ENCODE assay signal across 8 cellular contexts in genomic region chr13:21175656-21176194, GRCh38. TPM values are rescaled to one million over a fixed set of nuclear protein-coding genes. Genes with fewer than 3 reads are reported as not detected.
DNase-seq lines count a peak whose midpoint lies in the region; ATAC-seq and TF ChIP-seq lines count a peak whose summit lies in the region.

No MANE protein-coding gene starts in this region.

- H2BK5ac ChIP-seq in mesendoderm (ENCODE audit: low read length) = peak overlapping the region; percentile 98

- peaks cover 0 to 14% of the 10 kb centered on the region in 2 donors for H3K36me3 Mint-ChIP-seq in CD4-positive, alpha-beta memory T cell

- CTCF ChIA-PET in CD4-positive, alpha-beta memory T cell (lab: Charles Lee; ENCODE audit: partially characterized antibody) = interaction anchor here (0.9 to 3.1 kb wide), 7 partner anchors 27 to 304 kb away, joined by 3 to 25 read pairs (median 4); partner anchors contain the start of gene ZDHHC20

- TF ChIP-seq CTCF in body of pancreas (IDR thresholded peaks at IDR 0.05) = no peak

- peak overlapping the region; percentile 76 for H3K23ac ChIP-seq in mesendoderm (ENCODE audit: low read length)

- H3K9me3 ChIP-seq in CD4-positive, alpha-beta memory T cell (ENCODE audit: control insufficient read depth in 1 of 2, low read length in 2 of 2) = no peaks in the 10 kb centered on the region
- H3K9me3 ChIP-seq in body of pancreas = no peaks in the 10 kb centered on the region

- TF ChIP-seq POLR2A in body of pancreas (IDR thresholded peaks at IDR 0.05) = no peak

- peak overlapping the region; percentile 89 for H3K27ac ChIP-seq in CD4-positive, alpha-beta memory T cell (ENCODE audit: low read depth, low read length)
- H3K27ac ChIP-seq in body of pancreas (peak overlapping the region in 3 of 4 donors; percentile 87 to 96 (median 95)), mesendoderm (ENCODE audit: low read depth, low read length) (peak overlapping the region; percentile 74)

- H3K56ac ChIP-seq in mesendoderm (ENCODE audit: low read length) = peak overlapping the region; percentile 100

- peaks cover 21% of the 10 kb centered on the region for H3K4me1 ChIP-seq in CD4-positive, alpha-beta memory T cell (ENCODE audit: insufficient read depth, low read length)
- H3K4me1 ChIP-seq in body of pancreas = peaks cover 14% of the 10 kb centered on the region
- H3K4me1 ChIP-seq in mesendoderm (ENCODE audit: control insufficient read depth, low read depth, low read length) = no peaks in the 10 kb centered on the region

- no peaks in the 10 kb centered on the region for H3K9me3 Mint-ChIP-seq in CD4-positive, alpha-beta memory T cell

- H3K79me2 ChIP-seq in mesendoderm (ENCODE audit: control insufficient read depth, insufficient read depth, low read length) = peaks cover 30% of the 10 kb centered on the region

- H3K27ac Mint-ChIP-seq in CD4-positive, alpha-beta memory T cell = peak overlapping the region; percentile 60 to 99 (median 97)

- no peaks in the 10 kb centered on the region for H3K36me3 ChIP-seq in CD4-positive, alpha-beta memory T cell (ENCODE audit: insufficient read depth, low read length)
- no peaks in the 10 kb centered on the region for H3K36me3 ChIP-seq in body of pancreas (replicated peaks in 1 of 2; ENCODE audit: insufficient read depth in 1 of 2, low read depth in 2 of 2)
- peaks cover 3% of the 10 kb centered on the region for H3K36me3 ChIP-seq in mesendoderm (ENCODE audit: control insufficient read depth, insufficient read depth, low read length)

- no peak for DNase-seq in CD4-positive, alpha-beta memory T cell
- DNase-seq in Jurkat, Clone E6-1 (ENCODE audit: low read depth, low spot score) = peak; percentile 17
- DNase-seq in body of pancreas (no peak), mesendoderm (peak; percentile 16), mesenteric fat pad (ENCODE audit: low spot score) (no peak)

- H2AK5ac ChIP-seq in mesendoderm (ENCODE audit: low read length) = no peak overlapping the region

- H3K4me3 Mint-ChIP-seq in CD4-positive, alpha-beta memory T cell = peak overlapping the region; percentile 91 to 99 (median 97)

- intact Hi-C loops in CD4-positive, alpha-beta memory T cell (cut with micrococcal nuclease) = loop anchor here (1.0 to 10.0 kb wide), 6 partner anchors 123 to 499 kb away; partner anchors contain the start of genes FGF9, XPO4 and ZDHHC20
- intact Hi-C loops in body of pancreas (cut with DNase I) = no loop called here

- H3K27me3 ChIP-seq in CD4-positive, alpha-beta memory T cell (ENCODE audit: insufficient read depth, low read length) = no peaks in the 10 kb centered on the region
- H3K27me3 ChIP-seq in body of pancreas (no peaks in the 10 kb centered on the region), mesendoderm (ENCODE audit: insufficient read depth, low read length, poor library complexity) (no peaks in the 10 kb centered on the region)

- 1 to 2% methylated on average over 10 to 11 of the region's 11 CpGs for WGBS in body of pancreas, 2 donors
- WGBS in mesendoderm (ENCODE audit: extremely low coverage, insufficient coverage, low lambda C conversion rate) = no CpG with 5 or more reads among the region's 11 CpGs

- no peak overlapping the region for H4K5ac ChIP-seq in mesendoderm (ENCODE audit: low read length)

- H3K4me3 ChIP-seq in CD4-positive, alpha-beta memory T cell (ENCODE audit: low read length in 2 of 2) = peak overlapping the region; percentile 57 to 84
- peak overlapping the region; percentile 96 for H3K4me3 ChIP-seq in Jurkat, Clone E6-1 (ENCODE audit: low read length)
- H3K4me3 ChIP-seq in body of pancreas (peak overlapping the region; percentile 68 to 74), mesendoderm (ENCODE audit: low read length) (peak overlapping the region; percentile 97)

- ATAC-seq in body of pancreas = no peak
- ATAC-seq in HG02852 (IDR thresholded peaks at IDR 0.05; ENCODE audit: unreplicated experiment) = no peak
- ATAC-seq in GM21786 (IDR thresholded peaks at IDR 0.05; ENCODE audit: unreplicated experiment) = no peak
- no peak for ATAC-seq in HG03108 (IDR thresholded peaks at IDR 0.05; ENCODE audit: unreplicated experiment)

- H2BK120ac ChIP-seq in mesendoderm (ENCODE audit: low read depth, low read length) = no peak overlapping the region

- H3K9ac ChIP-seq in mesendoderm (ENCODE audit: low read length) = peak overlapping the region; percentile 99

- no peak overlapping the region for H2BK15ac ChIP-seq in mesendoderm (replicated peaks; ENCODE audit: low read depth)

- POLR2A ChIA-PET in CD4-positive, alpha-beta memory T cell (lab: Charles Lee; ENCODE audit: partially characterized antibody) = interaction anchor here (0.7 to 2.8 kb wide), 14 partner anchors 9 to 495 kb away, joined by 3 to 21 read pairs (median 6); partner anchors contain the start of genes EEF1AKMT1, FGF9, MICU2 and ZDHHC20

- peak overlapping the region; percentile 83 for H3K4ac ChIP-seq in mesendoderm (ENCODE audit: low read depth, low read length)

- peak overlapping the region; percentile 30 for H3K4me2 ChIP-seq in mesendoderm (ENCODE audit: low read length)

- H3K4me1 Mint-ChIP-seq in CD4-positive, alpha-beta memory T cell = peaks cover 12 to 31% (median 17%) of the 10 kb centered on the region in 4 donors

- H3K79me1 ChIP-seq in mesendoderm (ENCODE audit: low read length) = peaks cover 4% of the 10 kb centered on the region

- no peaks in the 10 kb centered on the region for H3K27me3 Mint-ChIP-seq in CD4-positive, alpha-beta memory T cell

- no peak overlapping the region for H4K8ac ChIP-seq in mesendoderm (ENCODE audit: low read depth, low read length)

- peak overlapping the region; percentile 51 for H3K18ac ChIP-seq in mesendoderm (ENCODE audit: low read length)

RNA-seq across cellular contexts. Expression of gene SKA3, which starts 0.6 kb away (rescaled TPM):
- total RNA-seq in CD4-positive, alpha-beta memory T cell = under 1 TPM in 1 of 2 experiments, not detected in 1; 0.33 TPM
- under 1 TPM in 1 of 2 donors, not detected in 1; 0.72 TPM for polyA plus RNA-seq in CD4-positive, alpha-beta memory T cell
- polyA plus RNA-seq in Jurkat, Clone E6-1 (2012; ENCODE audit: insufficient read depth, insufficient read length) = 59.6 TPM
- total RNA-seq in body of pancreas = under 1 TPM in 1 of 2 donors, not detected in 1; under 0.01 TPM
- polyA plus RNA-seq in mesendoderm (2013, experiment 1 of 2) = 82.1 TPM
- polyA plus RNA-seq in mesendoderm (2013, experiment 2 of 2) = 83.7 TPM
- not detected for total RNA-seq in mesenteric fat pad

RNA-seq across cellular contexts. Expression of gene MRPL57, which starts 0.7 kb away (rescaled TPM):
- total RNA-seq in CD4-positive, alpha-beta memory T cell = 10 to 100 TPM; 22.8 to 24.5 TPM
- 10 to 100 TPM; 46.3 to 56.2 TPM for polyA plus RNA-seq in CD4-positive, alpha-beta memory T cell
- polyA plus RNA-seq in Jurkat, Clone E6-1 (2012; ENCODE audit: insufficient read depth, insufficient read length) = 49.7 TPM
- 10 to 100 TPM in 1 of 2 donors, 1 to 10 TPM in 1; 8.0 to 10.2 TPM for total RNA-seq in body of pancreas
- polyA plus RNA-seq in mesendoderm (2013, experiment 1 of 2) = 31.7 TPM
- polyA plus RNA-seq in mesendoderm (2013, experiment 2 of 2) = 32.4 TPM
- 14.1 TPM for total RNA-seq in mesenteric fat pad

RNA-seq across cellular contexts. Expression of gene SAP18, which starts 35.8 kb away (rescaled TPM):
- 100 to 1,000 TPM; 169 to 171 TPM for total RNA-seq in CD4-positive, alpha-beta memory T cell
- 100 to 1,000 TPM; 285 to 371 TPM for polyA plus RNA-seq in CD4-positive, alpha-beta memory T cell
- polyA plus RNA-seq in Jurkat, Clone E6-1 (2012; ENCODE audit: insufficient read depth, insufficient read length) = 563 TPM
- total RNA-seq in body of pancreas (10 to 100 TPM in 1 of 2 donors, 1 to 10 TPM in 1; 5.9 to 26.7 TPM), mesenteric fat pad (206 TPM)
- 197 TPM for polyA plus RNA-seq in mesendoderm (2013, experiment 1 of 2)
- 190 TPM for polyA plus RNA-seq in mesendoderm (2013, experiment 2 of 2)

Comparison
In these comparisons a context has a peak if more than half of its experiments do, and no peak if none do; other contexts are left out.
1. DNase-seq: peak in Jurkat, Clone E6-1 (single experiment) and mesendoderm (single experiment); none in CD4-positive, alpha-beta memory T cell (0 of 5), body of pancreas (0 of 4) and mesenteric fat pad (single experiment).
2. Peak in every context shown above with its lines, with median percentiles within 50 percentile points of each other: H3K27ac ChIP-seq and H3K4me3 ChIP-seq.